In genomic region chr17:16428098-16428882, GRCh38 we compare ENCODE assay signal across 1 cellular context.
A peak's percentile ranks its signal among the peaks of the same experiment; 100 is the strongest.
TF ChIP-seq lines count a peak whose summit lies in the region.

No MANE protein-coding gene starts in this region.

TF ChIP-seq in HepG2, 621 proteins besides CTCF, POLR2A, EP300 and RAD21 (continued from another document and continues in another):
- TF ChIP-seq, protein P1, sequence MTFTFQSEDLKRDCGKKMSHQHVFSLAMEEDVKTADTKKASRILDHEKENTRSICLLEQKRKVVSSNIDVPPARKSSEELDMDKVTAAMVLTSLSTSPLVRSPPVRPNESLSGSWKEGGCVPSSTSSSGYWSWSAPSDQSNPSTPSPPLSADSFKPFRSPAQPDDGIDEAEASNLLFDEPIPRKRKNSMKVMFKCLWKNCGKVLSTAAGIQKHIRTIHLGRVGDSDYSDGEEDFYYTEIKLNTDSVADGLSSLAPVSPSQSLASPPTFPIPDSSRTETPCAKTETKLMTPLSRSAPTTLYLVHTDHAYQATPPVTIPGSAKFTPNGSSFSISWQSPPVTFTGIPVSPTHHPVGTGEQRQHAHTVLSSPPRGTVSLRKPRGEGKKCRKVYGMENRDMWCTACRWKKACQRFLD (CRISPR knock-in tag; IDR thresholded peaks at IDR 0.05; ENCODE audit: borderline replicate concordance) = 0 out of 2 replicates have a peak, but pooled peaks have one; percentile 81
- TF ChIP-seq, protein P2, sequence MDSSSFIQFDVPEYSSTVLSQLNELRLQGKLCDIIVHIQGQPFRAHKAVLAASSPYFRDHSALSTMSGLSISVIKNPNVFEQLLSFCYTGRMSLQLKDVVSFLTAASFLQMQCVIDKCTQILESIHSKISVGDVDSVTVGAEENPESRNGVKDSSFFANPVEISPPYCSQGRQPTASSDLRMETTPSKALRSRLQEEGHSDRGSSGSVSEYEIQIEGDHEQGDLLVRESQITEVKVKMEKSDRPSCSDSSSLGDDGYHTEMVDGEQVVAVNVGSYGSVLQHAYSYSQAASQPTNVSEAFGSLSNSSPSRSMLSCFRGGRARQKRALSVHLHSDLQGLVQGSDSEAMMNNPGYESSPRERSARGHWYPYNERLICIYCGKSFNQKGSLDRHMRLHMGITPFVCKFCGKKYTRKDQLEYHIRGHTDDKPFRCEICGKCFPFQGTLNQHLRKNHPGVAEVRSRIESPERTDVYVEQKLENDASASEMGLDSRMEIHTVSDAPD (CRISPR knock-in tag; IDR thresholded peaks at IDR 0.05) = 0 out of 2 replicates have a peak, but pooled peaks have one; percentile 39
- TF ChIP-seq MXD4 (CRISPR knock-in tag; IDR thresholded peaks at IDR 0.05) (0 out of 2 replicates have a peak, but pooled peaks have one; percentile 49), ZNF430 (CRISPR knock-in tag; IDR thresholded peaks at IDR 0.05) (peak; percentile 76; the same call in 1 of the 2 replicates), SOX13 (IDR thresholded peaks at IDR 0.05) (no peak), SOX13 (CRISPR knock-in tag; conservative IDR thresholded peaks at IDR 0.05 in 1 of 2, IDR thresholded peaks at IDR 0.05 in 1 of 2) (peak in 1 of 2 experiments; percentile 16; a peak in 1 of 4 replicates), ZMAT3 (CRISPR knock-in tag; conservative IDR thresholded peaks at IDR 0.05) (no peak), GABPB1 (CRISPR knock-in tag; IDR thresholded peaks at IDR 0.05) (peak; percentile 46), ZNF275 (CRISPR knock-in tag; IDR thresholded peaks at IDR 0.05; ENCODE audit: borderline replicate concordance) (no peak), ZNF225 (CRISPR knock-in tag; IDR thresholded peaks at IDR 0.05) (no peak), ATF5 (CRISPR knock-in tag; IDR thresholded peaks at IDR 0.05; ENCODE audit: low read depth) (0 out of 2 replicates have a peak, but pooled peaks have one; percentile 56), ZBTB39 (CRISPR knock-in tag; IDR thresholded peaks at IDR 0.05) (0 out of 2 replicates have a peak, but pooled peaks have one; percentile 27), ZKSCAN1 (IDR thresholded peaks at IDR 0.05; ENCODE audit: low read length) (no peak), AKAP8 (CRISPR knock-in tag; IDR thresholded peaks at IDR 0.05) (no peak), PAX8 (CRISPR knock-in tag; IDR thresholded peaks at IDR 0.05; ENCODE audit: borderline replicate concordance) (no peak), MED13 (CRISPR knock-in tag; IDR thresholded peaks at IDR 0.05) (0 out of 2 replicates have a peak, but pooled peaks have one; percentile 54), TFE3 (CRISPR knock-in tag; IDR thresholded peaks at IDR 0.05) (peak; percentile 66), PHF20 (CRISPR knock-in tag; IDR thresholded peaks at IDR 0.05) (0 out of 2 replicates have a peak, but pooled peaks have one; percentile 31), ZNF879 (CRISPR knock-in tag; IDR thresholded peaks at IDR 0.05) (0 out of 2 replicates have a peak, but pooled peaks have one; percentile 40), IRF1 (CRISPR knock-in tag; IDR thresholded peaks at IDR 0.05; ENCODE audit: low read depth) (no peak), ZNF775 (CRISPR knock-in tag; IDR thresholded peaks at IDR 0.05; ENCODE audit: borderline replicate concordance) (no peak), HOXA5 (CRISPR knock-in tag; IDR thresholded peaks at IDR 0.05) (no peak), JDP2 (CRISPR knock-in tag; IDR thresholded peaks at IDR 0.05; ENCODE audit: borderline replicate concordance) (no peak), FOXO1 (CRISPR knock-in tag; IDR thresholded peaks at IDR 0.05) (peak; percentile 38; the same call in 1 of the 2 replicates), REPIN1 (CRISPR knock-in tag; IDR thresholded peaks at IDR 0.05; ENCODE audit: borderline replicate concordance, low read depth) (peak; percentile 80; the same call in 1 of the 2 replicates), ZNF672 (CRISPR knock-in tag; IDR thresholded peaks at IDR 0.05) (no peak), BORCS8-MEF2B (CRISPR knock-in tag; IDR thresholded peaks at IDR 0.05) (peak; percentile 87), ATRX (CRISPR knock-in tag; IDR thresholded peaks at IDR 0.05; ENCODE audit: borderline replicate concordance) (no peak), ZNF709 (CRISPR knock-in tag; IDR thresholded peaks at IDR 0.05) (peak; percentile 63; the same call in 1 of the 2 replicates), PCBP1 (IDR thresholded peaks at IDR 0.05; ENCODE audit: borderline replicate concordance, low read depth, low read length) (no peak), TEF (CRISPR knock-in tag; IDR thresholded peaks at IDR 0.05) (no peak), RXRB (CRISPR knock-in tag; IDR thresholded peaks at IDR 0.05; ENCODE audit: borderline replicate concordance) (0 out of 2 replicates have a peak, but pooled peaks have one; percentile 11), ZNF703 (CRISPR knock-in tag; IDR thresholded peaks at IDR 0.05; ENCODE audit: borderline replicate concordance) (no peak), ZNF543 (CRISPR knock-in tag; IDR thresholded peaks at IDR 0.05) (0 out of 2 replicates have a peak, but pooled peaks have one; percentile 35)
- TF ChIP-seq, protein P3, sequence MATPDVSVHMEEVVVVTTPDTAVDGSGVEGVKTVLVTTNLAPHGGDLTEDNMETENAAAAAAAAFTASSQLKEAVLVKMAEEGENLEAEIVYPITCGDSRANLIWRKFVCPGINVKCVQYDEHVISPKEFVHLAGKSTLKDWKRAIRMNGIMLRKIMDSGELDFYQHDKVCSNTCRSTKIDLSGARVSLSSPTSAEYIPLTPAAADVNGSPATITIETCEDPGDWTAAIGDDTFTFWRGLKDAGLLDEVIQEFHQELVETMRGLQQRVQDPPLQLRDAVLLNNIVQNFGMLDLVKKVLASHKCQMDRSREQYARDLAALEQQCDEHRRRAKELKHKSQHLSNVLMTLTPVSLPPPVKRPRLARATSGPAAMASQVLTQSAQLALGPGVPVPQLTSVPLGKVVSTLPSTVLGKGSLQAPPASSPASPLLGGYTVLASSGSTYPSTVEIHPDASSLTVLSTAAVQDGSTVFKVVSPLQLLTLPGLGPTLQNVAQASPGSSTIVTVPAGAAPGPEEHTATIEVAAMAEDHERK (CRISPR knock-in tag; IDR thresholded peaks at IDR 0.05; ENCODE audit: low read depth) = no peak
- TF ChIP-seq, protein P4, sequence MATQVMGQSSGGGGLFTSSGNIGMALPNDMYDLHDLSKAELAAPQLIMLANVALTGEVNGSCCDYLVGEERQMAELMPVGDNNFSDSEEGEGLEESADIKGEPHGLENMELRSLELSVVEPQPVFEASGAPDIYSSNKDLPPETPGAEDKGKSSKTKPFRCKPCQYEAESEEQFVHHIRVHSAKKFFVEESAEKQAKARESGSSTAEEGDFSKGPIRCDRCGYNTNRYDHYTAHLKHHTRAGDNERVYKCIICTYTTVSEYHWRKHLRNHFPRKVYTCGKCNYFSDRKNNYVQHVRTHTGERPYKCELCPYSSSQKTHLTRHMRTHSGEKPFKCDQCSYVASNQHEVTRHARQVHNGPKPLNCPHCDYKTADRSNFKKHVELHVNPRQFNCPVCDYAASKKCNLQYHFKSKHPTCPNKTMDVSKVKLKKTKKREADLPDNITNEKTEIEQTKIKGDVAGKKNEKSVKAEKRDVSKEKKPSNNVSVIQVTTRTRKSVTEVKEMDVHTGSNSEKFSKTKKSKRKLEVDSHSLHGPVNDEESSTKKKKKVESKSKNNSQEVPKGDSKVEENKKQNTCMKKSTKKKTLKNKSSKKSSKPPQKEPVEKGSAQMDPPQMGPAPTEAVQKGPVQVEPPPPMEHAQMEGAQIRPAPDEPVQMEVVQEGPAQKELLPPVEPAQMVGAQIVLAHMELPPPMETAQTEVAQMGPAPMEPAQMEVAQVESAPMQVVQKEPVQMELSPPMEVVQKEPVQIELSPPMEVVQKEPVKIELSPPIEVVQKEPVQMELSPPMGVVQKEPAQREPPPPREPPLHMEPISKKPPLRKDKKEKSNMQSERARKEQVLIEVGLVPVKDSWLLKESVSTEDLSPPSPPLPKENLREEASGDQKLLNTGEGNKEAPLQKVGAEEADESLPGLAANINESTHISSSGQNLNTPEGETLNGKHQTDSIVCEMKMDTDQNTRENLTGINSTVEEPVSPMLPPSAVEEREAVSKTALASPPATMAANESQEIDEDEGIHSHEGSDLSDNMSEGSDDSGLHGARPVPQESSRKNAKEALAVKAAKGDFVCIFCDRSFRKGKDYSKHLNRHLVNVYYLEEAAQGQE (IDR thresholded peaks at IDR 0.05; ENCODE audit: borderline replicate concordance in 1 of 2, low read depth in 1 of 2, low read length in 2 of 2) = no peak
- TF ChIP-seq, protein P5, sequence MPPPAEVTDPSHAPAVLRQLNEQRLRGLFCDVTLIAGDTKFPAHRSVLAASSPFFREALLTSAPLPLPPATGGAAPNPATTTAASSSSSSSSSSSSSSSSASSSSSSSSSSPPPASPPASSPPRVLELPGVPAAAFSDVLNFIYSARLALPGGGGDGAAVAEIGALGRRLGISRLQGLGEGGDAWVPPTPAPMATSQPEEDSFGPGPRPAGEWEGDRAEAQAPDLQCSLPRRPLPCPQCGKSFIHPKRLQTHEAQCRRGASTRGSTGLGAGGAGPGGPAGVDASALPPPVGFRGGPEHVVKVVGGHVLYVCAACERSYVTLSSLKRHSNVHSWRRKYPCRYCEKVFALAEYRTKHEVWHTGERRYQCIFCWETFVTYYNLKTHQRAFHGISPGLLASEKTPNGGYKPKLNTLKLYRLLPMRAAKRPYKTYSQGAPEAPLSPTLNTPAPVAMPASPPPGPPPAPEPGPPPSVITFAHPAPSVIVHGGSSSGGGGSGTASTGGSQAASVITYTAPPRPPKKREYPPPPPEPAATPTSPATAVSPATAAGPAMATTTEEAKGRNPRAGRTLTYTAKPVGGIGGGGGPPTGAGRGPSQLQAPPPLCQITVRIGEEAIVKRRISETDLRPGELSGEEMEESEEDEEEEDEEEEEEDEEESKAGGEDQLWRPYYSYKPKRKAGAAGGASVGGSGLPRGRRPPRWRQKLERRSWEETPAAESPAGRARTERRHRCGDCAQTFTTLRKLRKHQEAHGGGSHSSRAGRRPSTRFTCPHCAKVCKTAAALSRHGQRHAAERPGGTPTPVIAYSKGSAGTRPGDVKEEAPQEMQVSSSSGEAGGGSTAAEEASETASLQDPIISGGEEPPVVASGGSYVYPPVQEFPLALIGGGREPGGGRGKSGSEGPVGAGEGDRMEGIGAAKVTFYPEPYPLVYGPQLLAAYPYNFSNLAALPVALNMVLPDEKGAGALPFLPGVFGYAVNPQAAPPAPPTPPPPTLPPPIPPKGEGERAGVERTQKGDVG (CRISPR knock-in tag; IDR thresholded peaks at IDR 0.05; ENCODE audit: borderline replicate concordance) = 0 out of 2 replicates have a peak, but pooled peaks have one; percentile 61
